Comparison of ENCODE assay signal across 1 cellular context in the genomic region with DNA sequence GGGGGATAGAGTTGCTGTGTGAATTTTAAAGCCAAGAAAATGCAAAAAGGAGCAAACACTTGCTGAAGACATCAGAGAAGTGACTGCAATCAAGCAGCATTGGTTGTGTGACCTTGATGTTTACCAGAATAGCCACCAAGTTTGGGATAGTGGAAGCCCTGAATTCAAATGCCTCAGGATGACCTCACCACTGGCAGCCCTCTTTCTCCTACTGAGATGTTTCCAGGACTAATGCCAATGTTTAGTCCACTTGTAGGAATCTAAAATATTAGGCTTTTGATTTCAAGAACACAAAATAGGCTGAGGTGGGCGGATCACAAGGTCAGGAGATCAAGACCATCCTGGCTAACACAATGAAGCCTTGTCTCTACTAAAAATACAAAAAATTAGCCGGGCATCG.
TF ChIP-seq lines count a peak whose summit lies in the region.

No MANE protein-coding gene starts in this region.

TF ChIP-seq in IMR-90, 13 proteins besides CTCF, POLR2A, EP300 and RAD21 (continued from another document):
- TF ChIP-seq MAZ (IDR thresholded peaks at IDR 0.05; ENCODE audit: borderline replicate concordance, low read depth, low read length) (no peak), RFX5 (IDR thresholded peaks at IDR 0.05; ENCODE audit: low read depth, low read length) (no peak), FOS (IDR thresholded peaks at IDR 0.05; ENCODE audit: low read depth, low read length) (no peak), CHD1 (IDR thresholded peaks at IDR 0.05; ENCODE audit: low read depth, low read length) (no peak), MAFK (IDR thresholded peaks at IDR 0.05; ENCODE audit: low read depth, low read length) (no peak), RCOR1 (IDR thresholded peaks at IDR 0.05; ENCODE audit: insufficient replicate concordance, low read length) (no peak), NFE2L2 (IDR thresholded peaks at IDR 0.05; ENCODE audit: low read depth, low read length) (no peak), MXI1 (IDR thresholded peaks at IDR 0.05; ENCODE audit: borderline replicate concordance, low read depth, low read length) (no peak), CEBPB (IDR thresholded peaks at IDR 0.05; ENCODE audit: low read depth, low read length) (no peak)
- TF ChIP-seq, protein P1, sequence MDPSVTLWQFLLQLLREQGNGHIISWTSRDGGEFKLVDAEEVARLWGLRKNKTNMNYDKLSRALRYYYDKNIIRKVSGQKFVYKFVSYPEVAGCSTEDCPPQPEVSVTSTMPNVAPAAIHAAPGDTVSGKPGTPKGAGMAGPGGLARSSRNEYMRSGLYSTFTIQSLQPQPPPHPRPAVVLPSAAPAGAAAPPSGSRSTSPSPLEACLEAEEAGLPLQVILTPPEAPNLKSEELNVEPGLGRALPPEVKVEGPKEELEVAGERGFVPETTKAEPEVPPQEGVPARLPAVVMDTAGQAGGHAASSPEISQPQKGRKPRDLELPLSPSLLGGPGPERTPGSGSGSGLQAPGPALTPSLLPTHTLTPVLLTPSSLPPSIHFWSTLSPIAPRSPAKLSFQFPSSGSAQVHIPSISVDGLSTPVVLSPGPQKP (IDR thresholded peaks at IDR 0.05; ENCODE audit: borderline replicate concordance, low read depth, low read length), result no peak
